In genomic region chr7:3807825-3808224, GRCh38 we compare ENCODE assay signal across 29 cellular contexts.
"Had no signal": no experiment of that assay in that cellular context is flagged by ENCODE, and none has a peak within 500 bp of the region (broad histone marks: within the 10 kb centered on the region; RNA-seq: fewer than 3 reads in every experiment).

No MANE protein-coding gene starts in this region.

- H3K27ac ChIP-seq: neutrophil, ovary, parathyroid adenoma, psoas muscle, right lobe of liver, sigmoid colon, stomach, thoracic aorta, thyroid gland, tibial nerve, upper lobe of left lung, uterus had no signal

- H3K4me3 ChIP-seq: ovary, psoas muscle, right lobe of liver, sigmoid colon, stomach, thoracic aorta, thyroid gland, tibial nerve, upper lobe of left lung, uterus had no signal

- H3K4me1 Mint-ChIP-seq: naive thymus-derived CD4-positive, alpha-beta T cell; nephron; stimulated activated effector memory CD8-positive, alpha-beta T cell treated with anti-CD3 and anti-CD28 coated beads, Interleukin-12 subunit alpha, Interleukin-12 subunit beta, amount 100 ng/mL, for 72 hours; stimulated activated naive B cell treated with anti-CD40 and anti-IgM and Interleukin-4, amounts not matched to agents 10 μg/mL and 1 μg/mL and 100 μg/mL, for 72 hours had no signal

- DNase-seq: naive thymus-derived CD4-positive, alpha-beta T cell; natural killer cell; nucleus accumbens; ovary; posterior cingulate gyrus; psoas muscle; right lobe of liver; sigmoid colon; small intestine; stimulated activated CD4-positive, alpha-beta T cell treated with anti-CD3 and anti-CD28 coated beads, Interleukin-15, amount 100 ng/mL, for 24 hours; stimulated activated CD4-positive, alpha-beta T cell treated with anti-CD3 and anti-CD28 coated beads, Interleukin-2, amount 100 ng/mL, for 24 hours; stimulated activated CD4-positive, alpha-beta T cell treated with anti-CD3 and anti-CD28 coated beads, Interleukin-2, amount 100 ng/mL, for 48 hours; stimulated activated CD4-positive, alpha-beta T cell treated with anti-CD3 and anti-CD28 coated beads, Interleukin-4, amount 100 ng/mL, for 24 hours; stimulated activated naive B cell treated with anti-CD40 and anti-IgM and Interleukin-4, amounts not matched to agents 10 μg/mL and 1 μg/mL and 100 μg/mL, for 72 hours; stimulated activated naive CD4-positive, alpha-beta T cell treated with Interleukin-2 at 50 U/mL for 16 hours; stomach; thyroid gland; trophoblast cell; upper lobe of left lung; uterus had no signal

- H3K27ac Mint-ChIP-seq: naive thymus-derived CD4-positive, alpha-beta T cell; natural killer cell; nephron; progenitor cell of endocrine pancreas; stimulated activated effector memory CD8-positive, alpha-beta T cell treated with anti-CD3 and anti-CD28 coated beads, Interleukin-12 subunit alpha, Interleukin-12 subunit beta, amount 100 ng/mL, for 72 hours; stimulated activated naive B cell treated with anti-CD40 and anti-IgM and Interleukin-4, amounts not matched to agents 10 μg/mL and 1 μg/mL and 100 μg/mL, for 72 hours; stimulated activated naive CD8-positive, alpha-beta T cell treated with anti-CD3 and anti-CD28 coated beads, Interleukin-15, Interleukin-2, amounts not matched to agents 100 ng/mL and 50 ng/mL, for 24 hours had no signal

- H3K9me3 Mint-ChIP-seq: natural killer cell; stimulated activated effector memory CD8-positive, alpha-beta T cell treated with anti-CD3 and anti-CD28 coated beads, Interleukin-12 subunit alpha, Interleukin-12 subunit beta, amount 100 ng/mL, for 72 hours; stimulated activated naive CD8-positive, alpha-beta T cell treated with anti-CD3 and anti-CD28 coated beads, Interleukin-15, Interleukin-2, amounts not matched to agents 100 ng/mL and 50 ng/mL, for 24 hours had no signal

- H3K27me3 ChIP-seq: neutrophil, ovary, right lobe of liver, sigmoid colon, stomach, thyroid gland, tibial nerve, upper lobe of left lung, uterus had no signal

- FAIRE-seq: small intestine had no signal

- H3K36me3 Mint-ChIP-seq: natural killer cell; stimulated activated effector memory CD8-positive, alpha-beta T cell treated with anti-CD3 and anti-CD28 coated beads, Interleukin-12 subunit alpha, Interleukin-12 subunit beta, amount 100 ng/mL, for 72 hours; stimulated activated naive B cell treated with anti-CD40 and anti-IgM and Interleukin-4, amounts not matched to agents 10 μg/mL and 1 μg/mL and 100 μg/mL, for 72 hours had no signal

- H3K4me3 Mint-ChIP-seq: naive thymus-derived CD4-positive, alpha-beta T cell; natural killer cell; nephron; stimulated activated effector memory CD8-positive, alpha-beta T cell treated with anti-CD3 and anti-CD28 coated beads, Interleukin-12 subunit alpha, Interleukin-12 subunit beta, amount 100 ng/mL, for 72 hours; stimulated activated naive B cell treated with anti-CD40 and anti-IgM and Interleukin-4, amounts not matched to agents 10 μg/mL and 1 μg/mL and 100 μg/mL, for 72 hours; stimulated activated naive CD8-positive, alpha-beta T cell treated with anti-CD3 and anti-CD28 coated beads, Interleukin-15, Interleukin-2, amounts not matched to agents 100 ng/mL and 50 ng/mL, for 24 hours had no signal

- ATAC-seq: naive thymus-derived CD4-positive, alpha-beta T cell; natural killer cell; right cardiac atrium; right lobe of liver; stimulated activated effector memory CD8-positive, alpha-beta T cell treated with anti-CD3 and anti-CD28 coated beads, Interleukin-12 subunit alpha, Interleukin-12 subunit beta, amount 100 ng/mL, for 72 hours; stimulated activated naive B cell treated with anti-CD40 and anti-IgM and Interleukin-4, amounts not matched to agents 10 μg/mL and 1 μg/mL and 100 μg/mL, for 72 hours had no signal

- H3K36me3 ChIP-seq: neutrophil, ovary, right lobe of liver, sigmoid colon, stomach, thoracic aorta, thyroid gland, tibial nerve, upper lobe of left lung, uterus had no signal

- H3K9me3 ChIP-seq: neutrophil, ovary, psoas muscle, right lobe of liver, sigmoid colon, stomach, thoracic aorta, thyroid gland, upper lobe of left lung, uterus had no signal

- H3K4me1 ChIP-seq: parathyroid adenoma, right lobe of liver, sigmoid colon, stomach, thyroid gland, tibial nerve, upper lobe of left lung, uterus had no signal

- H3K27me3 Mint-ChIP-seq: progenitor cell of endocrine pancreas had no signal
